Comparison of ENCODE assay signal across 13 cellular contexts in genomic region chr6:141103246-141103645, GRCh38.
A peak's percentile ranks its signal among the peaks of the same experiment; 100 is the strongest.
DNase-seq lines count a peak whose midpoint lies in the region; ATAC-seq, FAIRE-seq and TF ChIP-seq lines count a peak whose summit lies in the region.
"Had no signal": no experiment of that assay in that cellular context is flagged by ENCODE, and none has a peak within 500 bp of the region (broad histone marks: within the 10 kb centered on the region; RNA-seq: fewer than 3 reads in every experiment).

No MANE protein-coding gene starts in this region.

- no peak overlapping the region for H3K4me3 ChIP-seq in AG09309 (ENCODE audit: control insufficient read depth, low read depth, low read length)
- H3K4me3 ChIP-seq: coronary artery had no signal

- ATAC-seq in esophagus mucosa (peak; percentile 81), HG03354 (IDR thresholded peaks at IDR 0.05; ENCODE audit: poor library complexity, severe bottlenecking, unreplicated experiment) (no peak), HG03045 (IDR thresholded peaks at IDR 0.05; ENCODE audit: unreplicated experiment) (no peak)

- no peak for TF ChIP-seq POLR2A in GM12892 (IDR thresholded peaks at IDR 0.05; ENCODE audit: low read depth, low read length)

- TF ChIP-seq CTCF in AG09309 (IDR thresholded peaks at IDR 0.05; ENCODE audit: control insufficient read depth, insufficient read depth, low read depth, low read length, missing control alignments), result no peak

- FAIRE-seq in GM12892 (lab: Jason Lieb, UNC), result no peak

- DNase-seq in AG09309 (ENCODE audit: low read depth) (peak; percentile 40), HCEC 1CT (peak; percentile 69), NCI-H748 (lab: John Stamatoyannopoulos, UW; ENCODE audit: unreplicated experiment) (peak; percentile 56), GM12892 (ENCODE audit: insufficient read length) (no peak), NCI-H1694 (lab: John Stamatoyannopoulos, UW) (no peak)
- DNase-seq: activated B cell treated with CpG ODN at 0.5 μM for 24 hours; CD4-positive, alpha-beta T cell; mesendoderm; RPMI8226 had no signal

Comparison
In these comparisons a context has a peak if more than half of its experiments do, and no peak if none do; other contexts are left out.
1. DNase-seq: peak in AG09309 (single experiment), HCEC 1CT (single experiment) and NCI-H748 (single experiment); none in GM12892 (single experiment) and NCI-H1694 (single experiment).